10 cellular contexts compared by ENCODE assay signal in the genomic region with DNA sequence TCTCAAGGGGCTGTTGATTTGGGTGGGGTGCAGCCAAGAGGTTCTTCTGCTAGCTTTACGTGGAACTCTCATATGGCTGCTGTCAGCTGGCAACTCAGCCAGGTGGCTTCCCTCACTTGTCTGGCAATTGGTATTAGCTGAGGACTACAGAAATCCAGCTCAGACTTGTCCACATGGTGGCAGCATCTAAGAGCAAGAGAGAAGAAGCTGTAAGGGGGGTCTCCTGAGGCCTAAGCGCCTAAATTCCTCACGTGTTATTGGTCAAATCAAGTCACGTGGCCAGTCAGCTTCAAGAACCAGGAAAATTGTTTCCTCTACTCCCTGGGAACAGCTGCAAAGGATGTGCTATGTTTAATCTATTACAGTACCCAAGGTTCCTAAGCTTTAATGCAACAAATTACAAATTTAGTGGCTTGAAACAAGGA. TPM values are rescaled to one million over a fixed set of nuclear protein-coding genes. Genes with fewer than 3 reads are reported as not detected.
A peak's percentile ranks its signal among the peaks of the same experiment; 100 is the strongest.
DNase-seq lines count a peak whose midpoint lies in the region; ATAC-seq, FAIRE-seq and TF ChIP-seq lines count a peak whose summit lies in the region.
"Had no signal": no experiment of that assay in that cellular context is flagged by ENCODE, and none has a peak within 500 bp of the region (broad histone marks: within the 10 kb centered on the region; RNA-seq: fewer than 3 reads in every experiment).

No MANE protein-coding gene starts in this region.

- H3K27me3 Mint-ChIP-seq in stimulated activated memory B cell treated with anti-CD40 and anti-IgM and Interleukin-4, amounts not matched to agents 10 μg/mL and 1 μg/mL and 100 μg/mL, for 72 hours: peaks cover 27% of the 10 kb centered on the region
- H3K27me3 Mint-ChIP-seq: CD4-positive, alpha-beta T cell had no signal

- peak; percentile 53 for TF ChIP-seq CTCF in bronchial epithelial cell (IDR thresholded peaks at IDR 0.05; ENCODE audit: insufficient read depth, low read length, severe bottlenecking)
- peak; percentile 61 for TF ChIP-seq CTCF in HepG2 (CRISPR knock-in tag; IDR thresholded peaks at IDR 0.05)

- CTCF ChIA-PET in HepG2 (lab: Yijun Ruan, JAX; ENCODE audit: low intra/inter-chr PET ratio, low total read pairs): interaction anchor here (1.2 to 1.9 kb wide), 3 partner anchors 27 to 351 kb away, joined by 3 to 17 read pairs (median 3); no protein-coding TSS in a partner anchor

- H3K9ac ChIP-seq in HepG2 (ENCODE audit: insufficient read depth, low read depth, low read length): no peak overlapping the region

- H3K36me3 ChIP-seq in MG63 (no peaks in the 10 kb centered on the region; the same call in 1 of the 2 replicates), bronchial epithelial cell (ENCODE audit: control insufficient read depth, insufficient read depth, low read length) (no peaks in the 10 kb centered on the region), HepG2 (replicated peaks in 1 of 2; ENCODE audit: control insufficient read depth in 1 of 2, insufficient read depth in 2 of 2, low read length in 2 of 2) (no peaks in the 10 kb centered on the region)

- peak; percentile 36; the same call in 1 of the 2 replicates for TF ChIP-seq RAD21 in HepG2 (CRISPR knock-in tag; IDR thresholded peaks at IDR 0.05)

- TF ChIP-seq POLR2A in HepG2 (IDR thresholded peaks at IDR 0.05; ENCODE audit: insufficient read depth in 1 of 2, low read depth in 2 of 2, low read length in 2 of 2): no peak

- no peaks in the 10 kb centered on the region for H3K27me3 ChIP-seq in MG63
- no peaks in the 10 kb centered on the region for H3K27me3 ChIP-seq in bronchial epithelial cell (ENCODE audit: control insufficient read depth, insufficient read depth, low read length)
- peaks cover 0 to 23% of the 10 kb centered on the region in 2 experiments; a peak in 3 of 5 replicates for H3K27me3 ChIP-seq in HepG2 (ENCODE audit: control insufficient read depth in 1 of 2, insufficient read depth in 2 of 2, low read length in 2 of 2)

- no TSS peak for BruUV-seq in HepG2 (replicated peaks; lab: Mats Ljungman, UMichigan)

- peaks cover 24% of the 10 kb centered on the region for H3K4me1 ChIP-seq in HepG2 (ENCODE audit: insufficient read depth, low read length)

- no peaks in the 10 kb centered on the region for H3K79me2 ChIP-seq in HepG2 (ENCODE audit: insufficient read depth, low read length)

- H4K20me1 ChIP-seq in HepG2 (ENCODE audit: insufficient read depth, low read length): no peaks in the 10 kb centered on the region

- intact Hi-C loops in HepG2 (cut with micrococcal nuclease; ENCODE audit: unreplicated experiment): loop anchor here (5.0 kb wide), 1 partner anchor 351 kb away; no protein-coding TSS in a partner anchor

- no peak overlapping the region for H3K27ac ChIP-seq in HepG2 (ENCODE audit: extremely low read length, insufficient read depth, low read length)

- H3K9me3 ChIP-seq in MG63 (no peaks in the 10 kb centered on the region), HepG2 (ENCODE audit: low read length) (no peaks in the 10 kb centered on the region)

- H3K4me3 ChIP-seq in MG63: no peak overlapping the region
- H3K4me3 ChIP-seq in bronchial epithelial cell (ENCODE audit: low read depth, low read length): no peak overlapping the region
- H3K4me3 ChIP-seq in HepG2 (replicated peaks in 1 of 3; ENCODE audit: insufficient read depth in 1 of 3, low read depth in 2 of 3, low read length in 3 of 3): no peak overlapping the region

- peak; percentile 20 for DNase-seq in activated CD4-positive, alpha-beta T cell treated with anti-CD3 and anti-CD28 coated beads for 48 hours
- DNase-seq in activated CD4-positive, alpha-beta T cell treated with anti-CD3 and anti-CD28 coated beads for 1 hour: no peak
- DNase-seq in MG63 (peak; percentile 73), OCI-M1 (lab: John Stamatoyannopoulos, UW) (peak; percentile 95), bronchial epithelial cell (ENCODE audit: low read depth) (peak; percentile 72), HepG2 (ENCODE audit: low spot score) (peak; percentile 78)
- DNase-seq: activated naive CD8-positive, alpha-beta T cell treated with anti-CD3 and anti-CD28 coated beads, Interleukin-2, amount 10 ng/mL, durations not matched to agents 7 days and 5 days had no signal

- H2AFZ ChIP-seq in HepG2 (ENCODE audit: low read length): no peak overlapping the region

- no peak for TF ChIP-seq EP300 in HepG2 (IDR thresholded peaks at IDR 0.05; ENCODE audit: low read depth in 2 of 2, low read length in 2 of 2)
- no peak for TF ChIP-seq EP300 in HepG2 (CRISPR knock-in tag; IDR thresholded peaks at IDR 0.05; ENCODE audit: borderline replicate concordance)

- H3K27ac Mint-ChIP-seq in stimulated activated memory B cell treated with anti-CD40 and anti-IgM and Interleukin-4, amounts not matched to agents 10 μg/mL and 1 μg/mL and 100 μg/mL, for 72 hours: no peak overlapping the region
- H3K27ac Mint-ChIP-seq: activated naive CD8-positive, alpha-beta T cell treated with anti-CD3 and anti-CD28 coated beads, Interleukin-2, amount 10 ng/mL, durations not matched to agents 7 days and 5 days; CD4-positive, alpha-beta T cell had no signal

- POLR2A ChIA-PET in HepG2 (lab: Yijun Ruan, JAX): interaction anchor here (0.9 kb wide), 1 partner anchor 18 kb away, joined by 5 read pairs; the partner anchor contains the start of gene EIF2D

- no peaks in the 10 kb centered on the region for H3K36me3 Mint-ChIP-seq in stimulated activated memory B cell treated with anti-CD40 and anti-IgM and Interleukin-4, amounts not matched to agents 10 μg/mL and 1 μg/mL and 100 μg/mL, for 72 hours
- H3K36me3 Mint-ChIP-seq: activated naive CD8-positive, alpha-beta T cell treated with anti-CD3 and anti-CD28 coated beads, Interleukin-2, amount 10 ng/mL, durations not matched to agents 7 days and 5 days had no signal

- peaks cover 21% of the 10 kb centered on the region for H3K4me1 Mint-ChIP-seq in stimulated activated memory B cell treated with anti-CD40 and anti-IgM and Interleukin-4, amounts not matched to agents 10 μg/mL and 1 μg/mL and 100 μg/mL, for 72 hours

- FAIRE-seq in bronchial epithelial cell (lab: Jason Lieb, UNC) (no peak), HepG2 (lab: Jason Lieb, UNC) (peak; percentile 85)

- no peak overlapping the region for H3K4me3 Mint-ChIP-seq in stimulated activated memory B cell treated with anti-CD40 and anti-IgM and Interleukin-4, amounts not matched to agents 10 μg/mL and 1 μg/mL and 100 μg/mL, for 72 hours
- H3K4me3 Mint-ChIP-seq: activated naive CD8-positive, alpha-beta T cell treated with anti-CD3 and anti-CD28 coated beads, Interleukin-2, amount 10 ng/mL, durations not matched to agents 7 days and 5 days; CD4-positive, alpha-beta T cell had no signal

- no peaks in the 10 kb centered on the region for H3K9me3 Mint-ChIP-seq in stimulated activated memory B cell treated with anti-CD40 and anti-IgM and Interleukin-4, amounts not matched to agents 10 μg/mL and 1 μg/mL and 100 μg/mL, for 72 hours
- H3K9me3 Mint-ChIP-seq: activated naive CD8-positive, alpha-beta T cell treated with anti-CD3 and anti-CD28 coated beads, Interleukin-2, amount 10 ng/mL, durations not matched to agents 7 days and 5 days; CD4-positive, alpha-beta T cell had no signal

- no peak overlapping the region for H3K4me2 ChIP-seq in HepG2 (ENCODE audit: low read depth, low read length)

- in situ Hi-C loops in HepG2 (cut with HindIII; ENCODE audit: extremely low pct_ligation_motif_present, low pct_unique_long_range_greater_than_20kb): loop anchor here (5.0 to 25.0 kb wide), 2 partner anchors 36 to 281 kb away; partner anchors contain the start of gene FCMR

- ATAC-seq in HepG2 (peak; percentile 39), GM21423 (IDR thresholded peaks at IDR 0.05; ENCODE audit: unreplicated experiment) (no peak)
- ATAC-seq in stimulated activated memory B cell treated with anti-CD40 and anti-IgM and Interleukin-4, amounts not matched to agents 10 μg/mL and 1 μg/mL and 100 μg/mL, for 72 hours: no peak

- 17% methylated on average over 4 of the region's 4 CpGs for WGBS in HepG2 (ENCODE audit: low lambda C conversion rate)

RNA-seq across cellular contexts. Expression of gene DYRK3, which starts 4.2 kb away (rescaled TPM):
- total RNA-seq in MG63 (2014; rRNA removed; shearing (Covaris generic); ENCODE audit: low replicate concordance): 19.3 and 20.2 TPM in 2 replicates
- total RNA-seq in bronchial epithelial cell (51.0 and 58.2 TPM in 2 replicates), HepG2 (2016; rRNA removed; fragmentation: Illumina TruSeq; extraction: Trizol) (2.8 and 4.1 TPM in 2 replicates)
- 0.44 and 0.81 TPM in 2 replicates for total RNA-seq in HepG2 (2016; cell fraction: cytosol; rRNA removed; fragmentation: Illumina TruSeq; extraction: Trizol; ENCODE audit: low read depth)
- total RNA-seq in HepG2 (2016; cell fraction: insoluble cytoplasmic fraction; rRNA removed; fragmentation: Illumina TruSeq; extraction: Trizol): 3.1 and 4.0 TPM in 2 replicates
- total RNA-seq in HepG2 (2016; cell fraction: membrane; rRNA removed; fragmentation: Illumina TruSeq; extraction: Trizol): 1.4 and 1.5 TPM in 2 replicates
- 1.7 and 2.7 TPM in 2 replicates for total RNA-seq in HepG2 (2016; cell fraction: nucleus; rRNA removed; fragmentation: Illumina TruSeq; extraction: Trizol)
- 0.48 and 0.50 TPM in 2 replicates for polyA plus RNA-seq in HepG2 (2011; rRNA removed)
- polyA plus RNA-seq in HepG2 (2011; cell fraction: cytosol; rRNA removed): 0.31 and 0.43 TPM in 2 replicates
- 0.29 and 0.58 TPM in 2 replicates for polyA plus RNA-seq in HepG2 (2011; cell fraction: nucleus; rRNA removed)
- polyA plus RNA-seq in HepG2 (2012): 0.40 and 0.43 TPM in 2 replicates
- polyA plus RNA-seq in HepG2 (2016; cell fraction: cytosol; fragmentation: Illumina TruSeq; extraction: Trizol; ENCODE audit: low read depth): 0.10 and 0.25 TPM in 2 replicates
- 1.7 and 2.1 TPM in 2 replicates for polyA plus RNA-seq in HepG2 (2016; cell fraction: insoluble cytoplasmic fraction; fragmentation: Illumina TruSeq; extraction: Trizol; ENCODE audit: low read depth)
- 0.34 and 0.35 TPM in 2 replicates for polyA plus RNA-seq in HepG2 (2016; cell fraction: membrane; fragmentation: Illumina TruSeq; extraction: Trizol; ENCODE audit: low read depth)
- polyA plus RNA-seq in HepG2 (2016; cell fraction: nucleus; fragmentation: Illumina TruSeq; extraction: Trizol; ENCODE audit: insufficient read depth, low read depth): 1.0 and 1.5 TPM in 2 replicates
- 0.80 and 17.9 TPM in 2 replicates for polyA minus RNA-seq in HepG2 (2011; rRNA and poly(A)+ RNA removed; ENCODE audit: low replicate concordance)
- polyA minus RNA-seq in HepG2 (2011; cell fraction: cytosol; rRNA and poly(A)+ RNA removed): 0.40 and 1.7 TPM in 2 replicates
- 1.2 and 2.0 TPM in 2 replicates for polyA minus RNA-seq in HepG2 (2011; cell fraction: nucleus; rRNA and poly(A)+ RNA removed)

RNA-seq across cellular contexts. Expression of gene EIF2D, which starts 18.8 kb away (rescaled TPM):
- 72.1 and 75.8 TPM in 2 replicates for total RNA-seq in MG63 (2014; rRNA removed; shearing (Covaris generic); ENCODE audit: low replicate concordance)
- total RNA-seq in bronchial epithelial cell (52.0 and 56.1 TPM in 2 replicates), HepG2 (2016; rRNA removed; fragmentation: Illumina TruSeq; extraction: Trizol) (45.1 and 47.5 TPM in 2 replicates)
- total RNA-seq in HepG2 (2016; cell fraction: cytosol; rRNA removed; fragmentation: Illumina TruSeq; extraction: Trizol; ENCODE audit: low read depth): 43.1 and 44.2 TPM in 2 replicates
- total RNA-seq in HepG2 (2016; cell fraction: insoluble cytoplasmic fraction; rRNA removed; fragmentation: Illumina TruSeq; extraction: Trizol): 44.4 and 45.6 TPM in 2 replicates
- 66.4 and 71.1 TPM in 2 replicates for total RNA-seq in HepG2 (2016; cell fraction: membrane; rRNA removed; fragmentation: Illumina TruSeq; extraction: Trizol)
- 33.0 and 33.9 TPM in 2 replicates for total RNA-seq in HepG2 (2016; cell fraction: nucleus; rRNA removed; fragmentation: Illumina TruSeq; extraction: Trizol)
- 61.1 and 64.9 TPM in 2 replicates for polyA plus RNA-seq in HepG2 (2011; rRNA removed)
- 57.5 and 59.2 TPM in 2 replicates for polyA plus RNA-seq in HepG2 (2011; cell fraction: cytosol; rRNA removed)
- 50.4 and 55.0 TPM in 2 replicates for polyA plus RNA-seq in HepG2 (2011; cell fraction: nucleus; rRNA removed)
- polyA plus RNA-seq in HepG2 (2012): 35.2 and 37.1 TPM in 2 replicates
- 51.1 and 52.3 TPM in 2 replicates for polyA plus RNA-seq in HepG2 (2016; cell fraction: cytosol; fragmentation: Illumina TruSeq; extraction: Trizol; ENCODE audit: low read depth)
- 56.4 and 58.1 TPM in 2 replicates for polyA plus RNA-seq in HepG2 (2016; cell fraction: insoluble cytoplasmic fraction; fragmentation: Illumina TruSeq; extraction: Trizol; ENCODE audit: low read depth)
- 76.1 and 77.6 TPM in 2 replicates for polyA plus RNA-seq in HepG2 (2016; cell fraction: membrane; fragmentation: Illumina TruSeq; extraction: Trizol; ENCODE audit: low read depth)
- polyA plus RNA-seq in HepG2 (2016; cell fraction: nucleus; fragmentation: Illumina TruSeq; extraction: Trizol; ENCODE audit: insufficient read depth, low read depth): 56.2 and 57.6 TPM in 2 replicates
- 48.8 and 93.5 TPM in 2 replicates for polyA minus RNA-seq in HepG2 (2011; rRNA and poly(A)+ RNA removed; ENCODE audit: low replicate concordance)
- 21.5 and 22.3 TPM in 2 replicates for polyA minus RNA-seq in HepG2 (2011; cell fraction: cytosol; rRNA and poly(A)+ RNA removed)
- polyA minus RNA-seq in HepG2 (2011; cell fraction: nucleus; rRNA and poly(A)+ RNA removed): 31.9 and 36.3 TPM in 2 replicates

RNA-seq across cellular contexts. Expression of gene MAPKAPK2, which starts 53.6 kb away (rescaled TPM):
- total RNA-seq in MG63 (2014; rRNA removed; shearing (Covaris generic); ENCODE audit: low replicate concordance): 28.1 and 32.3 TPM in 2 replicates
- 23.2 and 33.2 TPM in 2 replicates for total RNA-seq in bronchial epithelial cell
- total RNA-seq in HepG2 (2016; rRNA removed; fragmentation: Illumina TruSeq; extraction: Trizol): 14.5 and 16.6 TPM in 2 replicates
- total RNA-seq in HepG2 (2016; cell fraction: cytosol; rRNA removed; fragmentation: Illumina TruSeq; extraction: Trizol; ENCODE audit: low read depth): 11.7 and 13.0 TPM in 2 replicates
- 11.8 and 16.6 TPM in 2 replicates for total RNA-seq in HepG2 (2016; cell fraction: insoluble cytoplasmic fraction; rRNA removed; fragmentation: Illumina TruSeq; extraction: Trizol)
- total RNA-seq in HepG2 (2016; cell fraction: membrane; rRNA removed; fragmentation: Illumina TruSeq; extraction: Trizol): 26.9 and 28.5 TPM in 2 replicates
- 15.3 TPM in 2 replicates for total RNA-seq in HepG2 (2016; cell fraction: nucleus; rRNA removed; fragmentation: Illumina TruSeq; extraction: Trizol)
- polyA plus RNA-seq in HepG2 (2011; rRNA removed): 34.0 and 40.1 TPM in 2 replicates
- polyA plus RNA-seq in HepG2 (2011; cell fraction: cytosol; rRNA removed): 28.8 and 30.9 TPM in 2 replicates
- polyA plus RNA-seq in HepG2 (2011; cell fraction: nucleus; rRNA removed): 60.6 and 63.0 TPM in 2 replicates
- 17.3 and 31.0 TPM in 2 replicates for polyA plus RNA-seq in HepG2 (2012)
- 13.8 and 14.2 TPM in 2 replicates for polyA plus RNA-seq in HepG2 (2016; cell fraction: cytosol; fragmentation: Illumina TruSeq; extraction: Trizol; ENCODE audit: low read depth)
- 17.8 and 22.4 TPM in 2 replicates for polyA plus RNA-seq in HepG2 (2016; cell fraction: insoluble cytoplasmic fraction; fragmentation: Illumina TruSeq; extraction: Trizol; ENCODE audit: low read depth)
- 32.7 and 35.8 TPM in 2 replicates for polyA plus RNA-seq in HepG2 (2016; cell fraction: membrane; fragmentation: Illumina TruSeq; extraction: Trizol; ENCODE audit: low read depth)
- polyA plus RNA-seq in HepG2 (2016; cell fraction: nucleus; fragmentation: Illumina TruSeq; extraction: Trizol; ENCODE audit: insufficient read depth, low read depth): 41.1 and 43.4 TPM in 2 replicates
- polyA minus RNA-seq in HepG2 (2011; rRNA and poly(A)+ RNA removed; ENCODE audit: low replicate concordance): 50.0 and 68.4 TPM in 2 replicates
- 15.6 and 16.3 TPM in 2 replicates for polyA minus RNA-seq in HepG2 (2011; cell fraction: cytosol; rRNA and poly(A)+ RNA removed)
- 24.2 and 25.9 TPM in 2 replicates for polyA minus RNA-seq in HepG2 (2011; cell fraction: nucleus; rRNA and poly(A)+ RNA removed)
